ENCODE assay signal across 8 cellular contexts in the genomic region with DNA sequence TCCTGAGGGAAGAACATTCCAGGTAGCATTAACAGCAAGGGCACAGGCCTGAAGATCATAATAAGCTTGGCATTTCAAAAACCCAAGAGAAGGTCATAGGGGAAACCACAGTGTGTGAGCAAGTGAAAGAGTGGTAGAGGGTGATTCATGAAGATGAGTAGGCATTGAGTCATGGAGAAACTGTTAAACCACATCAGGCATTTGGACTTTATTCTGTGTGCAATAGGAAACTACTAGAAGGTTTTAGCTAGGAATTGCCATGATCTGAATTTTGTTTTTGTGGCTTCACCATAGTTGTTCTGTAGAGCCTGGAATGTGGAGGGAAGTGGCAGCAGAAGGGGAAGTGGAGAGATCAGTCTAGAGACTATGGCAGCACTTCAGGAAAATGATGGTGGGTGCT.
A peak's percentile ranks its signal among the peaks of the same experiment; 100 is the strongest.
DNase-seq lines count a peak whose midpoint lies in the region; FAIRE-seq and TF ChIP-seq lines count a peak whose summit lies in the region.

No MANE protein-coding gene starts in this region.

- no peaks in the 10 kb centered on the region for H3K36me3 ChIP-seq in left ventricle myocardium inferior

- H3K27ac ChIP-seq in left ventricle myocardium inferior (replicated peaks) = no peak overlapping the region

- no peak for TF ChIP-seq POLR2A in H54 (IDR thresholded peaks at IDR 0.05; ENCODE audit: low read depth, low read length)

- H3K27me3 ChIP-seq in left ventricle myocardium inferior (ENCODE audit: low read depth) = no peaks in the 10 kb centered on the region

- FAIRE-seq in H54 (lab: Jason Lieb, UNC) = peak; percentile 99

- TF ChIP-seq CTCF in epithelial cell of esophagus (IDR thresholded peaks at IDR 0.05; ENCODE audit: insufficient read depth, low read depth, low read length, missing control alignments) (no peak), left ventricle myocardium inferior (IDR thresholded peaks at IDR 0.05; ENCODE audit: borderline replicate concordance) (no peak)

- DNase-seq in AG20443 (ENCODE audit: low spot score) = peak; percentile 85
- peak; percentile 36 for DNase-seq in H54 (ENCODE audit: insufficient read length, low spot score)
- DNase-seq in NCI-H460 (ENCODE audit: extremely low read depth, low read depth) = peak; percentile 68
- DNase-seq in epithelial cell of esophagus (ENCODE audit: low read depth) = peak; percentile 97
- DNase-seq in NCI-H446 treated with DMSO at 0.1 percent for 48 hours (lab: John Stamatoyannopoulos, UW) = no peak
- DNase-seq in left ventricle myocardium inferior = no peak
- no peak for DNase-seq in activated naive CD4-positive, alpha-beta T cell treated with anti-CD3 and anti-CD28 coated beads, Interleukin-2, amount 50 U/mL, for 16 hours
- DNase-seq in COLO668 (lab: John Stamatoyannopoulos, UW; ENCODE audit: unreplicated experiment) = no peak

- H3K9me3 ChIP-seq in left ventricle myocardium inferior (replicated peaks) = no peaks in the 10 kb centered on the region

- no peak overlapping the region for H3K4me3 ChIP-seq in epithelial cell of esophagus (ENCODE audit: low read length)
- H3K4me3 ChIP-seq in left ventricle myocardium inferior = no peak overlapping the region

- intact Hi-C loops in left ventricle myocardium inferior (cut with micrococcal nuclease) = no loop called here

- H3K4me1 ChIP-seq in left ventricle myocardium inferior = no peaks in the 10 kb centered on the region

Comparison
In these comparisons a context has a peak if more than half of its experiments do, and no peak if none do; other contexts are left out.
1. DNase-seq: peak in AG20443 (single experiment), H54 (single experiment), NCI-H460 (single experiment) and epithelial cell of esophagus (single experiment); none in NCI-H446 treated with DMSO at 0.1 percent for 48 hours (single experiment), left ventricle myocardium inferior (single experiment), activated naive CD4-positive, alpha-beta T cell treated with anti-CD3 and anti-CD28 coated beads, Interleukin-2, amount 50 U/mL, for 16 hours (single experiment) and COLO668 (single experiment).